ENCODE assay signal across 2 cellular contexts in the genomic region with DNA sequence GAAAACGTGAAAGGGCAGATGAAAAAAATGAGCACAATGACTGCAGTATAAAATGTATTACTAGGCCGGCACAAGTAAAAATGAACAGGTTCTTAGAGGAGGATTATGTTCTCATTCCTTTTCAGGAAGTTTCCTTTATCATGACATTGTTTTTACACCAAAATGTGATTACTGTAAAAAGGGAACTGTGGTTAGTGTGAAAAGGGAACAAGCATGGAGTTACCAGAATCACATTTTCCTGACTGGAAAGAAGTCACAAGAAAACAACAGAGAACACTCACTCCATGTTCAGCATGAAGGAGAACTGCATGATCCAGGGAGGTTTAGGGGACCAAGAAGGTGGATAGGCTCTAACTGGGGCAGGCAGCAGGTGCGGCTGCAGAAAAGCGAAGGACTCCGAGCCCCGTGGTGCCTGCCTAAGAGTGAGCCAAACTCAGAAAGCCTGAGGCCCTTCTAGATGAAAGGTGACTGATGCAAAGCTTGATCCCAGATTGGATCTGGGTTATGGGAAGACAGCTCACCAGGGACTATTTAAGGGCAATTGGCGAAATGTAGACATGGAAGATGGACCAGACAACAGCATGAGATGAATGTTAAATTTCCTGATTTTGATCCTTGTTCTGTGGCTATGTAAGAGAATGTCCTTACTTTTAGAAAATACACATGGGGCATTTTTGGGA.
TF ChIP-seq lines count a peak whose summit lies in the region.

No MANE protein-coding gene starts in this region.

TF ChIP-seq in H1, 55 proteins besides CTCF, POLR2A, EP300 and RAD21 (continued from another document):
- TF ChIP-seq CHD7 (IDR thresholded peaks at IDR 0.05; ENCODE audit: insufficient replicate concordance, low read length) (no peak), RNF2 (IDR thresholded peaks at IDR 0.05; ENCODE audit: borderline replicate concordance, low read depth, low read length, missing control alignments, poor library complexity, severe bottlenecking) (no peak), SUZ12 (IDR thresholded peaks at IDR 0.05; ENCODE audit: low read length) (no peak), GABPA (IDR thresholded peaks at IDR 0.05; ENCODE audit: borderline replicate concordance, insufficient read depth, low read length) (no peak), TEAD4 (IDR thresholded peaks at IDR 0.05; ENCODE audit: low read depth, low read length) (no peak), TAF7 (optimal IDR thresholded peaks at IDR 0.05; ENCODE audit: borderline replicate concordance, low read depth, low read length) (no peak)

TF ChIP-seq in WTC11, 78 proteins besides CTCF, POLR2A, EP300 and RAD21 (continued from another document):
- TF ChIP-seq, protein P1, sequence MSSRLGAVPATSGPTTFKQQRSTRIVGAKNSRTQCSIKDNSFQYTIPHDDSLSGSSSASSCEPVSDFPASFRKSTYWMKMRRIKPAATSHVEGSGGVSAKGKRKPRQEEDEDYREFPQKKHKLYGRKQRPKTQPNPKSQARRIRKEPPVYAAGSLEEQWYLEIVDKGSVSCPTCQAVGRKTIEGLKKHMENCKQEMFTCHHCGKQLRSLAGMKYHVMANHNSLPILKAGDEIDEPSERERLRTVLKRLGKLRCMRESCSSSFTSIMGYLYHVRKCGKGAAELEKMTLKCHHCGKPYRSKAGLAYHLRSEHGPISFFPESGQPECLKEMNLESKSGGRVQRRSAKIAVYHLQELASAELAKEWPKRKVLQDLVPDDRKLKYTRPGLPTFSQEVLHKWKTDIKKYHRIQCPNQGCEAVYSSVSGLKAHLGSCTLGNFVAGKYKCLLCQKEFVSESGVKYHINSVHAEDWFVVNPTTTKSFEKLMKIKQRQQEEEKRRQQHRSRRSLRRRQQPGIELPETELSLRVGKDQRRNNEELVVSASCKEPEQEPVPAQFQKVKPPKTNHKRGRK (CRISPR knock-in tag; IDR thresholded peaks at IDR 0.05; ENCODE audit: borderline replicate concordance) = no peak
- TF ChIP-seq E2F5 (CRISPR knock-in tag; IDR thresholded peaks at IDR 0.05) (no peak), SOX15 (CRISPR knock-in tag; IDR thresholded peaks at IDR 0.05) (no peak), ESRRA (CRISPR knock-in tag; IDR thresholded peaks at IDR 0.05; ENCODE audit: borderline replicate concordance) (no peak), ZNF138 (CRISPR knock-in tag; conservative IDR thresholded peaks at IDR 0.05) (no peak), RORB (CRISPR knock-in tag; IDR thresholded peaks at IDR 0.05) (no peak), MYBL2 (CRISPR knock-in tag; IDR thresholded peaks at IDR 0.05) (no peak), JAZF1 (CRISPR knock-in tag; IDR thresholded peaks at IDR 0.05) (no peak), CREB1 (CRISPR knock-in tag; IDR thresholded peaks at IDR 0.05) (no peak), ZNF396 (CRISPR knock-in tag; IDR thresholded peaks at IDR 0.05; ENCODE audit: borderline replicate concordance) (no peak), ZNF423 (CRISPR knock-in tag; IDR thresholded peaks at IDR 0.05) (no peak), SP1 (CRISPR knock-in tag; conservative IDR thresholded peaks at IDR 0.05) (no peak), MXD4 (CRISPR knock-in tag; IDR thresholded peaks at IDR 0.05; ENCODE audit: borderline replicate concordance) (no peak), OVOL2 (CRISPR knock-in tag; IDR thresholded peaks at IDR 0.05; ENCODE audit: borderline replicate concordance) (no peak)
- TF ChIP-seq, protein P2, sequence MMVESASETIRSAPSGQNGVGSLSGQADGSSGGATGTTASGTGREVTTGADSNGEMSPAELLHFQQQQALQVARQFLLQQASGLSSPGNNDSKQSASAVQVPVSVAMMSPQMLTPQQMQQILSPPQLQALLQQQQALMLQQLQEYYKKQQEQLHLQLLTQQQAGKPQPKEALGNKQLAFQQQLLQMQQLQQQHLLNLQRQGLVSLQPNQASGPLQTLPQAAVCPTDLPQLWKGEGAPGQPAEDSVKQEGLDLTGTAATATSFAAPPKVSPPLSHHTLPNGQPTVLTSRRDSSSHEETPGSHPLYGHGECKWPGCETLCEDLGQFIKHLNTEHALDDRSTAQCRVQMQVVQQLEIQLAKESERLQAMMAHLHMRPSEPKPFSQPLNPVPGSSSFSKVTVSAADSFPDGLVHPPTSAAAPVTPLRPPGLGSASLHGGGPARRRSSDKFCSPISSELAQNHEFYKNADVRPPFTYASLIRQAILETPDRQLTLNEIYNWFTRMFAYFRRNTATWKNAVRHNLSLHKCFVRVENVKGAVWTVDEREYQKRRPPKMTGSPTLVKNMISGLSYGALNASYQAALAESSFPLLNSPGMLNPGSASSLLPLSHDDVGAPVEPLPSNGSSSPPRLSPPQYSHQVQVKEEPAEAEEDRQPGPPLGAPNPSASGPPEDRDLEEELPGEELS (CRISPR knock-in tag; IDR thresholded peaks at IDR 0.05) = no peak
- TF ChIP-seq, protein P3, sequence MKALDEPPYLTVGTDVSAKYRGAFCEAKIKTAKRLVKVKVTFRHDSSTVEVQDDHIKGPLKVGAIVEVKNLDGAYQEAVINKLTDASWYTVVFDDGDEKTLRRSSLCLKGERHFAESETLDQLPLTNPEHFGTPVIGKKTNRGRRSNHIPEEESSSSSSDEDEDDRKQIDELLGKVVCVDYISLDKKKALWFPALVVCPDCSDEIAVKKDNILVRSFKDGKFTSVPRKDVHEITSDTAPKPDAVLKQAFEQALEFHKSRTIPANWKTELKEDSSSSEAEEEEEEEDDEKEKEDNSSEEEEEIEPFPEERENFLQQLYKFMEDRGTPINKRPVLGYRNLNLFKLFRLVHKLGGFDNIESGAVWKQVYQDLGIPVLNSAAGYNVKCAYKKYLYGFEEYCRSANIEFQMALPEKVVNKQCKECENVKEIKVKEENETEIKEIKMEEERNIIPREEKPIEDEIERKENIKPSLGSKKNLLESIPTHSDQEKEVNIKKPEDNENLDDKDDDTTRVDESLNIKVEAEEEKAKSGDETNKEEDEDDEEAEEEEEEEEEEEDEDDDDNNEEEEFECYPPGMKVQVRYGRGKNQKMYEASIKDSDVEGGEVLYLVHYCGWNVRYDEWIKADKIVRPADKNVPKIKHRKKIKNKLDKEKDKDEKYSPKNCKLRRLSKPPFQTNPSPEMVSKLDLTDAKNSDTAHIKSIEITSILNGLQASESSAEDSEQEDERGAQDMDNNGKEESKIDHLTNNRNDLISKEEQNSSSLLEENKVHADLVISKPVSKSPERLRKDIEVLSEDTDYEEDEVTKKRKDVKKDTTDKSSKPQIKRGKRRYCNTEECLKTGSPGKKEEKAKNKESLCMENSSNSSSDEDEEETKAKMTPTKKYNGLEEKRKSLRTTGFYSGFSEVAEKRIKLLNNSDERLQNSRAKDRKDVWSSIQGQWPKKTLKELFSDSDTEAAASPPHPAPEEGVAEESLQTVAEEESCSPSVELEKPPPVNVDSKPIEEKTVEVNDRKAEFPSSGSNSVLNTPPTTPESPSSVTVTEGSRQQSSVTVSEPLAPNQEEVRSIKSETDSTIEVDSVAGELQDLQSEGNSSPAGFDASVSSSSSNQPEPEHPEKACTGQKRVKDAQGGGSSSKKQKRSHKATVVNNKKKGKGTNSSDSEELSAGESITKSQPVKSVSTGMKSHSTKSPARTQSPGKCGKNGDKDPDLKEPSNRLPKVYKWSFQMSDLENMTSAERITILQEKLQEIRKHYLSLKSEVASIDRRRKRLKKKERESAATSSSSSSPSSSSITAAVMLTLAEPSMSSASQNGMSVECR (CRISPR knock-in tag; IDR thresholded peaks at IDR 0.05; ENCODE audit: borderline replicate concordance) = no peak
- TF ChIP-seq, protein P4, sequence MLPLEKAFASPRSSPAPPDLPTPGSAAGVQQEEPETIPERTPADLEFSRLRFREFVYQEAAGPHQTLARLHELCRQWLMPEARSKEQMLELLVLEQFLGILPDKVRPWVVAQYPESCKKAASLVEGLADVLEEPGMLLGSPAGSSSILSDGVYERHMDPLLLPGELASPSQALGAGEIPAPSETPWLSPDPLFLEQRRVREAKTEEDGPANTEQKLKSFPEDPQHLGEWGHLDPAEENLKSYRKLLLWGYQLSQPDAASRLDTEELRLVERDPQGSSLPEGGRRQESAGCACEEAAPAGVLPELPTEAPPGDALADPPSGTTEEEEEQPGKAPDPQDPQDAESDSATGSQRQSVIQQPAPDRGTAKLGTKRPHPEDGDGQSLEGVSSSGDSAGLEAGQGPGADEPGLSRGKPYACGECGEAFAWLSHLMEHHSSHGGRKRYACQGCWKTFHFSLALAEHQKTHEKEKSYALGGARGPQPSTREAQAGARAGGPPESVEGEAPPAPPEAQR (CRISPR knock-in tag; IDR thresholded peaks at IDR 0.05) = no peak
TF ChIP-seq in WTC11: peak in this region for 0.
